In the genomic region with DNA sequence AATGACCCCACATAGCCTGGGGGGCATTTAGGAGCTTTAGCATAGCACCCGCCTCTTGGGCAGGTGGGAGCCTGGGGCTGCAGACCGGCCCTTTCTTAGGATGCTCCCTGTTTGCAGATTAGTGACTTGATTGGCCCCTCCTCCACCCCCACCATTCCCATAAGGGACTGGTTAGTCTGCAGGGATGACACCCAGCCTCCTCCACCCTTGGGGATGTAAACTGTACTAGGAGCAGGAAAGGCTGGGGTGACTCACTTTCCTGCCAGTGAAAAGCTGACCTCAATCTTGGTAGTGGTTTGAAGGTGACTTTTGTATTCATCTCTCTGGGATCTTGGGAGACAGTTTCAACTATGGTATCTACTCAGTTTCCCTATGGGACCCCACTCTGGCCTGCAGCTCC, we compare ENCODE assay signal across 10 cellular contexts. TPM values are rescaled to one million over a fixed set of nuclear protein-coding genes. Genes with fewer than 3 reads are reported as not detected.
DNase-seq lines count a peak whose midpoint lies in the region; ATAC-seq and TF ChIP-seq lines count a peak whose summit lies in the region.
"Had no signal": no experiment of that assay in that cellular context is flagged by ENCODE, and none has a peak within 500 bp of the region (broad histone marks: within the 10 kb centered on the region; RNA-seq: fewer than 3 reads in every experiment).

No MANE protein-coding gene starts in this region.

- no peak overlapping the region for H3K27ac ChIP-seq in lower lobe of right lung
- H3K27ac ChIP-seq: pancreas had no signal

- no peak overlapping the region for H3K4me3 ChIP-seq in AG04449 (ENCODE audit: low read depth, low read length)
- H3K4me3 ChIP-seq in lower lobe of right lung: no peak overlapping the region
- H3K4me3 ChIP-seq: pancreas had no signal

- H3K27me3 ChIP-seq in lower lobe of right lung (ENCODE audit: low read depth): no peaks in the 10 kb centered on the region
- H3K27me3 ChIP-seq: pancreas had no signal

- peak; percentile 50 for DNase-seq in AG04449 (ENCODE audit: low read depth, low spot score)
- DNase-seq in HT1080 (ENCODE audit: low read depth): peak; percentile 95
- peak; percentile 62 for DNase-seq in astrocyte of the hippocampus (ENCODE audit: low read depth, low spot score)
- peak; percentile 86 for DNase-seq in islet precursor cell
- no peak for DNase-seq in DMS153 treated with DMSO at 0.1 percent for 48 hours (lab: John Stamatoyannopoulos, UW; ENCODE audit: unreplicated experiment)
- DNase-seq in NCI-H446 (lab: John Stamatoyannopoulos, UW): no peak
- no peak for DNase-seq in lower lobe of right lung
- DNase-seq: CD8-positive, alpha-beta memory T cell had no signal

- POLR2A ChIA-PET in AG04449 (lab: Yijun Ruan, JAX): interaction anchor here (0.7 kb wide), 1 partner anchor 17 kb away, joined by 4 read pairs; no protein-coding TSS in a partner anchor

- ATAC-seq in HG02588 (IDR thresholded peaks at IDR 0.05; ENCODE audit: unreplicated experiment): no peak
- ATAC-seq in lower lobe of right lung: no peak
- ATAC-seq: pancreas had no signal

- H3K36me3 ChIP-seq in lower lobe of right lung: no peaks in the 10 kb centered on the region
- H3K36me3 ChIP-seq: pancreas had no signal

- CTCF ChIA-PET in AG04449 (lab: Yijun Ruan, JAX): interaction anchor here (1.2 to 2.9 kb wide), 2 partner anchors 15 to 87 kb away, joined by 3 to 9 read pairs; no protein-coding TSS in a partner anchor

- TF ChIP-seq CTCF in AG04449 (IDR thresholded peaks at IDR 0.05; ENCODE audit: insufficient read depth, low read length, missing control alignments): no peak
- TF ChIP-seq CTCF in lower lobe of right lung (IDR thresholded peaks at IDR 0.05): no peak

- peaks cover 20% of the 10 kb centered on the region for H3K4me1 ChIP-seq in lower lobe of right lung
- H3K4me1 ChIP-seq: pancreas had no signal

- intact Hi-C loops in lower lobe of right lung (cut with DNase I): no loop called here

- no peaks in the 10 kb centered on the region for H3K9me3 ChIP-seq in lower lobe of right lung
- H3K9me3 ChIP-seq: pancreas had no signal

RNA-seq across cellular contexts. Expression of a gene that starts 24.2 kb away (rescaled TPM):
- 18.9 and 19.8 TPM in 2 replicates for total RNA-seq in HT1080 (2014; rRNA removed; shearing (Covaris generic))
- polyA plus RNA-seq in HT1080 (2015; cell fraction: cytosol; rRNA removed): 16.1 and 21.8 TPM in 2 replicates
- polyA plus RNA-seq in HT1080 (2015; cell fraction: nucleus; rRNA removed): 115 and 121 TPM in 2 replicates
- 54.8 TPM for total RNA-seq in lower lobe of right lung

Comparison
In these comparisons a context has a peak if more than half of its experiments do, and no peak if none do; other contexts are left out.
1. DNase-seq: peak in AG04449 (single experiment), HT1080 (single experiment), astrocyte of the hippocampus (single experiment) and islet precursor cell (single experiment); none in DMS153 treated with DMSO at 0.1 percent for 48 hours (single experiment), NCI-H446 (0 of 2) and lower lobe of right lung (single experiment).